ENCODE assay signal across 31 cellular contexts in the genomic region with DNA sequence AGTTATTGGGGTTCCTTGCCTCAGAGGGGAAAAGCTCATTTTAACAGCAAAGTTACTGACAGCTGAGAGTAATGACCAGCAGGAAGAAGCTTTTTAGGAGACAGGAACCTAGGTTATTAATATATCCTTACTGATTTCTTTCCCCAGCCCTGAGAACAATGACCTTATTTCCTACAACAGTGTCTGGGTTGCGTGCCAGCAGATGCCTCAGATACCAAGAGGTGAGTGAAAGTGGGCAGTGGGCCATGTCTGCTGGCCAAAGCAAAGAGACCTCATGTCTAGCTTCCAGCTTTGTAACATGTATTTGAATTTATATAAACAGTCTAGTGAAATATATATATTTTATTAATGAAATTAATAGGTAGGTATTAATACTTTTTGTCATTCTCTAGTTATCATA. TPM values are rescaled to one million over a fixed set of nuclear protein-coding genes. Genes with fewer than 3 reads are reported as not detected.
DNase-seq lines count a peak whose midpoint lies in the region; ATAC-seq and TF ChIP-seq lines count a peak whose summit lies in the region.
"Had no signal": no experiment of that assay in that cellular context is flagged by ENCODE, and none has a peak within 500 bp of the region (broad histone marks: within the 10 kb centered on the region; RNA-seq: fewer than 3 reads in every experiment).

No MANE protein-coding gene starts in this region.

- ATAC-seq in left ventricle myocardium superior = peak; percentile 67
- no peak for ATAC-seq in gastrocnemius medialis
- no peak for ATAC-seq in HG02884 (IDR thresholded peaks at IDR 0.05; ENCODE audit: unreplicated experiment)
- no peak for ATAC-seq in HG03135 (IDR thresholded peaks at IDR 0.05; ENCODE audit: unreplicated experiment)
- ATAC-seq: activated naive CD8-positive, alpha-beta T cell treated with anti-CD3 and anti-CD28 coated beads, Interleukin-2, amount 50 U/mL, for 24 hours; GM12878; naive thymus-derived CD4-positive, alpha-beta T cell had no signal

- intact Hi-C loops in left ventricle myocardium superior (cut with micrococcal nuclease) (no loop called here), gastrocnemius medialis (cut with DNase I; ENCODE audit: low total_unique reads) (no loop called here)

- H3K4me1 ChIP-seq in gastrocnemius medialis = peaks cover 42 to 57% of the 10 kb centered on the region in 2 donors

- H3K27ac ChIP-seq in gastrocnemius medialis = peak overlapping the region; percentile 11 to 56 (median 29)
- H3K27ac ChIP-seq: SK-N-MC, tibial artery had no signal

- no peak for TF ChIP-seq CTCF in cardiac fibroblast (IDR thresholded peaks at IDR 0.05; ENCODE audit: low read depth, low read length)
- no peak for TF ChIP-seq CTCF in gastrocnemius medialis (IDR thresholded peaks at IDR 0.05 in 4 of 5, conservative IDR thresholded peaks at IDR 0.05 in 1 of 5)

- H3K36me3 ChIP-seq in MG63 (peaks cover 48% of the 10 kb centered on the region), gastrocnemius medialis (peaks cover 0 to 53% of the 10 kb centered on the region in 2 donors)

- H3K27me3 ChIP-seq in MG63 = no peaks in the 10 kb centered on the region
- no peaks in the 10 kb centered on the region for H3K27me3 ChIP-seq in gastrocnemius medialis
- H3K27me3 ChIP-seq: tibial artery had no signal

- in situ Hi-C loops in gastrocnemius medialis (cut with MboI; ENCODE audit: low sequenced_read_pairs in 4 of 4) = no loop called here

- H3K9me3 ChIP-seq in MG63 (no peaks in the 10 kb centered on the region), gastrocnemius medialis (no peaks in the 10 kb centered on the region)
- H3K9me3 ChIP-seq: tibial artery had no signal

- TF ChIP-seq POLR2A in gastrocnemius medialis (IDR thresholded peaks at IDR 0.05) = no peak

- H3K4me3 ChIP-seq in MG63 (no peak overlapping the region), cardiac fibroblast (replicated peaks in 1 of 2; ENCODE audit: low read depth in 2 of 2, low read length in 2 of 2) (no peak overlapping the region), gastrocnemius medialis (no peak overlapping the region)
- H3K4me3 ChIP-seq: GM12878, SK-N-MC, tibial artery had no signal

- DNase-seq in MG63 (peak; percentile 61), cardiac fibroblast (ENCODE audit: low read depth in 2 of 2) (peak; percentile 24 to 43), left ventricle myocardium superior (peak; percentile 89), gastrocnemius medialis (no peak), midbrain (lab: John Stamatoyannopoulos, UW) (no peak), NCI-H1436 (lab: John Stamatoyannopoulos, UW) (no peak)
- DNase-seq: activated B cell treated with CpG ODN at 0.5 μM for 24 hours; activated CD4-positive, alpha-beta memory T cell treated with anti-CD3 and anti-CD28 coated beads, Interleukin-2, amount 10 ng/mL, durations not matched to agents 7 days and 5 days; activated gamma-delta T cell; activated naive CD8-positive, alpha-beta T cell treated with anti-CD3 and anti-CD28 coated beads, Interleukin-2, amount 50 U/mL, for 24 hours; C1 segment of cervical spinal cord; cortex of kidney; DND-41; glutamatergic neuron; kidney glomerular epithelial cell; naive thymus-derived CD4-positive, alpha-beta T cell; NCI-H1048; NCI-H1930; NCI-H226; NCI-H774; occipital lobe; stimulated activated naive CD4-positive, alpha-beta T cell treated with Interleukin-2 at 50 U/mL for 16 hours; tibial artery had no signal

RNA-seq across cellular contexts. Expression of gene CCNDBP1, which starts 5.0 kb away (rescaled TPM):
- 58.9 and 97.1 TPM in 2 replicates for total RNA-seq in MG63 (2014; rRNA removed; shearing (Covaris generic); ENCODE audit: low replicate concordance)
- total RNA-seq in left ventricle myocardium superior (56.6 TPM), gastrocnemius medialis (100 to 1,000 TPM in 1 of 4 donors, 10 to 100 TPM in 3; 32.4 to 108 (median 92.6) TPM)

RNA-seq across cellular contexts. Expression of gene EPB42, which starts 30.6 kb away (rescaled TPM):
- not detected in 2 replicates for total RNA-seq in MG63 (2014; rRNA removed; shearing (Covaris generic); ENCODE audit: low replicate concordance)
- total RNA-seq in left ventricle myocardium superior = 0.15 TPM
- not detected for total RNA-seq in gastrocnemius medialis
- total RNA-seq: activated B cell treated with CpG ODN at 0.5 μM for 24 hours; activated CD4-positive, alpha-beta memory T cell treated with anti-CD3 and anti-CD28 coated beads, Interleukin-2, amount 10 ng/mL, durations not matched to agents 7 days and 5 days; bronchial epithelial cell; fibroblast of lung; GM12878; H4; naive thymus-derived CD4-positive, alpha-beta T cell; RPMI7951 had no signal

RNA-seq across cellular contexts. Expression of gene TMEM62, which starts 56.8 kb away (rescaled TPM):
- 12.2 and 12.8 TPM in 2 replicates for total RNA-seq in MG63 (2014; rRNA removed; shearing (Covaris generic); ENCODE audit: low replicate concordance)
- total RNA-seq in left ventricle myocardium superior (11.6 TPM), gastrocnemius medialis (10 to 100 TPM; 13.1 to 16.7 (median 16.3) TPM)

Comparison
In these comparisons a context has a peak if more than half of its experiments do, and no peak if none do; other contexts are left out.
1. DNase-seq: peak in MG63 (single experiment), cardiac fibroblast (2 of 2) and left ventricle myocardium superior (single experiment); none in gastrocnemius medialis (0 of 2), midbrain (single experiment) and NCI-H1436 (single experiment).